In the genomic region with DNA sequence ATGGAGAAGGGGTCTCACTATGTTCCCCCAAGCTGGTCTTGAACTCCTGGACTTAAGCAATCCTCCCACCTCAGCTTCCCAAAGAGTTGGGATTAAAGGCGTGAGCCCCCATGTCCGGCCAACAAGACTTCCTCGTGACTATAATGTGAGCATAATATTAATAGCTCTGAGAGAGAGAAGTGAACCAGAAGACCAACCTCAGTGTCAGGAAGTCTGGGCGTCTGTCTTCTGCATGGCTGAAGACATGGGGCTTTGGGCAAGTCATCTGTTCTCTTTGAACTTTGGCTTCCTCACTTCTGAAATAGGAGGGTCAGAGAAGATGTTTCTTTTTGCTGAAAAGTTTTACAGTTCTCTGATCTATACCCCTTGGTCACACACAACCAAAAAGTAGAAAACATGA, we compare ENCODE assay signal across 23 cellular contexts.
"Had no signal": no experiment of that assay in that cellular context is flagged by ENCODE, and none has a peak within 500 bp of the region (broad histone marks: within the 10 kb centered on the region; RNA-seq: fewer than 3 reads in every experiment).

No MANE protein-coding gene starts in this region.

- H3K4me1 Mint-ChIP-seq: immature natural killer cell; stimulated activated effector memory CD8-positive, alpha-beta T cell treated with anti-CD3 and anti-CD28 coated beads, Interleukin-12 subunit alpha, Interleukin-12 subunit beta, amount 100 ng/mL, for 72 hours had no signal

- H3K4me1 ChIP-seq: adrenal gland, parathyroid adenoma, right lobe of liver, testis had no signal

- H3K9me3 ChIP-seq: adrenal gland, ascending aorta, left ventricle myocardium inferior, right lobe of liver, testis, vagina had no signal

- DNase-seq: activated CD4-positive, alpha-beta T cell treated with anti-CD3 and anti-CD28 coated beads for 1 hour; activated CD4-positive, alpha-beta T cell treated with anti-CD3 and anti-CD28 coated beads, Interleukin-2, amount 50 U/mL, for 1 hour; activated CD8-positive, alpha-beta T cell treated with anti-CD3 and anti-CD28 coated beads, Interleukin-2, amount 10 ng/mL, durations not matched to agents 7 days and 5 days; adrenal gland; brain microvascular endothelial cell; effector memory CD4-positive, alpha-beta T cell; foreskin keratinocyte; immature natural killer cell; kidney glomerular epithelial cell; left ventricle myocardium inferior; nephron progenitor cell; right lobe of liver; small intestine; stimulated activated CD4-positive, alpha-beta T cell treated with anti-CD3 and anti-CD28 coated beads, Interleukin-2, amount 100 ng/mL, for 24 hours; testis; trophoblast cell; WERI-Rb-1 had no signal

- H3K4me3 ChIP-seq: adrenal gland, ascending aorta, left ventricle myocardium inferior, right lobe of liver, testis, vagina had no signal

- H3K27ac ChIP-seq: adrenal gland, ascending aorta, brain microvascular endothelial cell, foreskin keratinocyte, left ventricle myocardium inferior, parathyroid adenoma, right lobe of liver, testis, vagina, WERI-Rb-1 had no signal

- H3K27me3 ChIP-seq: adrenal gland, ascending aorta, brain microvascular endothelial cell, foreskin keratinocyte, right lobe of liver, testis, vagina had no signal

- H2AFZ ChIP-seq: parathyroid adenoma had no signal

- H3K4me3 Mint-ChIP-seq: activated CD8-positive, alpha-beta T cell treated with anti-CD3 and anti-CD28 coated beads, Interleukin-2, amount 10 ng/mL, durations not matched to agents 7 days and 5 days; activated T-helper 1 cell treated with anti-CD3 and anti-CD28 coated beads, Interleukin-12 subunit alpha, Interleukin-12 subunit beta, Interleukin-2, Interleukin-4 antibody, amounts not matched to agents 30 ng/mL and 10 ng/mL and 1 ng/mL, durations not matched to agents 14 hours and 24 hours and 36 hours; immature natural killer cell; nephron progenitor cell; stimulated activated effector memory CD8-positive, alpha-beta T cell treated with anti-CD3 and anti-CD28 coated beads, Interleukin-12 subunit alpha, Interleukin-12 subunit beta, amount 100 ng/mL, for 72 hours had no signal

- H3K9me3 Mint-ChIP-seq: activated naive CD4-positive, alpha-beta T cell treated with anti-CD3 and anti-CD28 coated beads, Interleukin-2, amount 50 U/mL, for 72 hours; activated T-helper 1 cell treated with anti-CD3 and anti-CD28 coated beads, Interleukin-12 subunit alpha, Interleukin-12 subunit beta, Interleukin-2, Interleukin-4 antibody, amounts not matched to agents 30 ng/mL and 10 ng/mL and 1 ng/mL, durations not matched to agents 14 hours and 24 hours and 36 hours; immature natural killer cell; nephron progenitor cell; stimulated activated effector memory CD8-positive, alpha-beta T cell treated with anti-CD3 and anti-CD28 coated beads, Interleukin-12 subunit alpha, Interleukin-12 subunit beta, amount 100 ng/mL, for 72 hours had no signal

- ATAC-seq: activated CD8-positive, alpha-beta T cell treated with anti-CD3 and anti-CD28 coated beads, Interleukin-2, amount 10 ng/mL, durations not matched to agents 7 days and 5 days; activated naive CD4-positive, alpha-beta T cell treated with anti-CD3 and anti-CD28 coated beads, Interleukin-2, amount 50 U/mL, for 72 hours; foreskin keratinocyte; stimulated activated effector memory CD8-positive, alpha-beta T cell treated with anti-CD3 and anti-CD28 coated beads, Interleukin-12 subunit alpha, Interleukin-12 subunit beta, amount 100 ng/mL, for 72 hours had no signal

- H3K9ac ChIP-seq: parathyroid adenoma had no signal

- H3K36me3 ChIP-seq: adrenal gland, ascending aorta, brain microvascular endothelial cell, right lobe of liver, vagina, WERI-Rb-1 had no signal

- H3K27ac Mint-ChIP-seq: activated CD8-positive, alpha-beta T cell treated with anti-CD3 and anti-CD28 coated beads, Interleukin-2, amount 10 ng/mL, durations not matched to agents 7 days and 5 days; activated naive CD4-positive, alpha-beta T cell treated with anti-CD3 and anti-CD28 coated beads, Interleukin-2, amount 50 U/mL, for 72 hours; activated T-helper 1 cell treated with anti-CD3 and anti-CD28 coated beads, Interleukin-12 subunit alpha, Interleukin-12 subunit beta, Interleukin-2, Interleukin-4 antibody, amounts not matched to agents 30 ng/mL and 10 ng/mL and 1 ng/mL, durations not matched to agents 14 hours and 24 hours and 36 hours; immature natural killer cell; nephron progenitor cell; stimulated activated effector memory CD8-positive, alpha-beta T cell treated with anti-CD3 and anti-CD28 coated beads, Interleukin-12 subunit alpha, Interleukin-12 subunit beta, amount 100 ng/mL, for 72 hours had no signal

- H3K36me3 Mint-ChIP-seq: activated naive CD4-positive, alpha-beta T cell treated with anti-CD3 and anti-CD28 coated beads, Interleukin-2, amount 50 U/mL, for 72 hours; stimulated activated effector memory CD8-positive, alpha-beta T cell treated with anti-CD3 and anti-CD28 coated beads, Interleukin-12 subunit alpha, Interleukin-12 subunit beta, amount 100 ng/mL, for 72 hours had no signal
